ENCODE assay signal across 20 cellular contexts in the genomic region with DNA sequence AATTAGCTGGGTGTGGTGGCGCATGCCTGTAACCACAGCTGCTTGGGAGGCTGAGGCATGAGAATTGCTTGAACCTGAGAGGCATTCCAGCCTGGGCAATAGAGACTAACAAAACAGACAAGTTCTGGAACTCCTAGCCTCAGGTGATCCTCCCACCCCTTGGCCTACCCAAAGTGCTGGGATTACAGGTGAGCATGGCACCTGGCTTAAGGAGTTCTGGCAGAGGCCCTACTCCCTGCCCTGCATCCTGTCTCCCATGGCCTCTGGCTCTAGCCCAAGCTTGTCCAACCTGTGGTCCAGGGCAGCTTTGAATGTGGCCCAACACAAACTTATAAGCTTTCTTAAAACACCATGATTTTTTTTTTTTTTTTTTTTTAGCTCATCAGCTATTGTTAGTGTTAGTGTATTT. TPM values are rescaled to one million over a fixed set of nuclear protein-coding genes. Genes with fewer than 3 reads are reported as not detected.
DNase-seq lines count a peak whose midpoint lies in the region; ATAC-seq, FAIRE-seq and TF ChIP-seq lines count a peak whose summit lies in the region.
"Had no signal": no experiment of that assay in that cellular context is flagged by ENCODE, and none has a peak within 500 bp of the region (broad histone marks: within the 10 kb centered on the region; RNA-seq: fewer than 3 reads in every experiment).

No MANE protein-coding gene starts in this region.

- peaks cover 2% of the 10 kb centered on the region; the same call in 1 of the 2 replicates for H3K79me1 ChIP-seq in H1 (ENCODE audit: low read depth, low read length)

- DNase-seq in DMS 273 (lab: John Stamatoyannopoulos, UW; ENCODE audit: unreplicated experiment) (peak; percentile 42), DMS 273 treated with DMSO at 0.1 percent for 48 hours (lab: John Stamatoyannopoulos, UW) (no peak), H1 (ENCODE audit: low read depth in 1 of 2, low spot score in 2 of 2) (peak in 1 of 2 experiments; percentile 44), GM03348 (ENCODE audit: low spot score) (no peak)
- DNase-seq in activated naive CD4-positive, alpha-beta T cell treated with anti-CD3 and anti-CD28 coated beads, Interleukin-2, amount 10 ng/mL, durations not matched to agents 7 days and 5 days: peak; percentile 2
- DNase-seq in activated naive CD4-positive, alpha-beta T cell treated with anti-CD3 and anti-CD28 coated beads, Interleukin-2, amount 50 U/mL, for 16 hours: no peak
- DNase-seq in effector CD4-positive, alpha-beta T cell: no peak
- DNase-seq: DMS79; H9; NCI-H1048; NCI-H146; NCI-H2081 treated with DMSO at 0.1 percent for 48 hours; NCI-H524; NK-92 treated with Interleukin-12 subunit alpha and Interleukin-12 subunit beta, amount 100 ng/mL, for 24 hours; OCI-M1 had no signal

- TF ChIP-seq POLR2A in H1 (IDR thresholded peaks at IDR 0.05; ENCODE audit: control extremely low read depth in 1 of 2, low read depth in 2 of 2, low read length in 2 of 2): peak; percentile 54 to 75

- H2BK15ac ChIP-seq in H1 (ENCODE audit: low read length): no peak overlapping the region

- no peaks in the 10 kb centered on the region; the same call in 1 of the 2 replicates for H3K23me2 ChIP-seq in H1 (ENCODE audit: low read depth, low read length)

- 93% methylated on average over 1 of the region's 1 CpG; no CpG with 5 or more reads in 1 of the 2 experiments for WGBS in H1 (ENCODE audit: extremely low coverage in 1 of 2, insufficient coverage in 1 of 2, insufficient read length in 1 of 2, insufficient replicate concordance in 2 of 2, low coverage in 1 of 2, low lambda C conversion rate in 2 of 2, missing lambda C conversion rate in 1 of 2), 2 experiments

- no peak overlapping the region for H4K91ac ChIP-seq in H1 (replicated peaks; ENCODE audit: insufficient read length, low read length)

- no peak overlapping the region for H2BK12ac ChIP-seq in H1 (ENCODE audit: low read depth, low read length)

- H3K18ac ChIP-seq in H1 (ENCODE audit: extremely low read depth, low read length): no peak overlapping the region

- H4K5ac ChIP-seq in H1 (ENCODE audit: insufficient read length, low read depth, low read length): no peak overlapping the region

- no peak overlapping the region for H3K4ac ChIP-seq in H1 (replicated peaks; ENCODE audit: insufficient read length, low read depth, low read length)

- H3K4me2 ChIP-seq in H1 (ENCODE audit: insufficient read depth in 1 of 2, low read depth in 2 of 2, low read length in 2 of 2): no peak overlapping the region
- H3K4me2 ChIP-seq: BLaER1 had no signal

- no peaks in the 10 kb centered on the region for H3K27me3 Mint-ChIP-seq in activated naive CD4-positive, alpha-beta T cell treated with anti-CD3 and anti-CD28 coated beads, Interleukin-2, amount 10 ng/mL, durations not matched to agents 7 days and 5 days

- H3K9me3 Mint-ChIP-seq in activated naive CD4-positive, alpha-beta T cell treated with anti-CD3 and anti-CD28 coated beads, Interleukin-2, amount 10 ng/mL, durations not matched to agents 7 days and 5 days: no peaks in the 10 kb centered on the region
- H3K9me3 Mint-ChIP-seq: H9 had no signal

- FAIRE-seq in H1 (lab: Jason Lieb, UNC): no peak
- FAIRE-seq: G401.6 had no signal

- POLR2A ChIA-PET in H1 (lab: Charles Lee; ENCODE audit: partially characterized antibody): interaction anchor here (0.6 to 7.8 kb wide), 7 partner anchors 11 to 368 kb away, joined by 3 to 83 read pairs (median 4); partner anchors contain the start of gene TOMM20

- no peak overlapping the region for H2BK120ac ChIP-seq in H1 (replicated peaks; ENCODE audit: low read depth, low read length)

- peaks cover 15 to 52% (median 41%) of the 10 kb centered on the region in 4 experiments for H3K36me3 ChIP-seq in H1 (ENCODE audit: control insufficient read depth in 2 of 4, insufficient read depth in 4 of 4, low read length in 3 of 4)

- H3K4me1 ChIP-seq in H1 (replicated peaks in 1 of 4; ENCODE audit: control insufficient read depth in 3 of 4, insufficient read depth in 4 of 4, low read length in 3 of 4): peaks cover 0 to 3% (median 0%) of the 10 kb centered on the region in 4 experiments; a peak in 3 of 7 replicates

- no peak for TF ChIP-seq CTCF in H1 (IDR thresholded peaks at IDR 0.05; ENCODE audit: control extremely low read depth in 1 of 3, insufficient read depth in 1 of 3, low read depth in 1 of 3, low read length in 3 of 3)

- no peak overlapping the region for H2BK20ac ChIP-seq in H1 (ENCODE audit: low read length)

- no peak for TF ChIP-seq RAD21 in H1 (IDR thresholded peaks at IDR 0.05 in 1 of 2, conservative IDR thresholded peaks at IDR 0.05 in 1 of 2; ENCODE audit: low read depth in 2 of 2, low read length in 2 of 2)

- no peak overlapping the region for H2AK5ac ChIP-seq in H1 (ENCODE audit: low read depth, low read length)

- no peak overlapping the region for H3K23ac ChIP-seq in H1 (ENCODE audit: insufficient read length)

- no peak for ATAC-seq in GM21737 (IDR thresholded peaks at IDR 0.05; ENCODE audit: unreplicated experiment)

- H3K36me3 Mint-ChIP-seq in activated naive CD4-positive, alpha-beta T cell treated with anti-CD3 and anti-CD28 coated beads, Interleukin-2, amount 10 ng/mL, durations not matched to agents 7 days and 5 days: peaks cover 42% of the 10 kb centered on the region

- no peak overlapping the region for H3K56ac ChIP-seq in H1 (replicated peaks; ENCODE audit: insufficient read length, low read depth, low read length)

- H3K27me3 ChIP-seq in H1 (replicated peaks in 1 of 4; ENCODE audit: control insufficient read depth in 3 of 4, extremely low read depth in 1 of 4, insufficient read depth in 3 of 4, low read length in 3 of 4): no peaks in the 10 kb centered on the region
- H3K27me3 ChIP-seq: BLaER1, SJSA1 had no signal

- no peak overlapping the region for H2BK5ac ChIP-seq in H1 (ENCODE audit: low read depth, low read length)

- H3K9me3 ChIP-seq in H1 (ENCODE audit: insufficient read depth in 2 of 2, low read depth in 1 of 2, low read length in 1 of 2): no peaks in the 10 kb centered on the region
- H3K9me3 ChIP-seq: BLaER1, SJSA1 had no signal

- CTCF ChIA-PET in activated naive CD4-positive, alpha-beta T cell treated with anti-CD3 and anti-CD28 coated beads, Interleukin-2, amount 10 ng/mL, durations not matched to agents 7 days and 5 days (lab: Charles Lee): interaction anchor here (0.6 to 2.4 kb wide), 3 partner anchors 13 to 307 kb away, joined by 3 to 7 read pairs (median 3); no protein-coding TSS in a partner anchor
- CTCF ChIA-PET in H1 (lab: Charles Lee; ENCODE audit: partially characterized antibody): interaction anchor here (0.6 to 7.3 kb wide), 6 partner anchors 14 to 308 kb away, joined by 3 to 68 read pairs (median 4); no protein-coding TSS in a partner anchor

- H3K79me2 ChIP-seq in H1 (ENCODE audit: control insufficient read depth in 1 of 2, insufficient read depth in 2 of 2, low read length in 2 of 2): peaks cover 0 to 9% of the 10 kb centered on the region in 2 experiments; a peak in 1 of 4 replicates

- TF ChIP-seq EP300 in H1 (IDR thresholded peaks at IDR 0.05; ENCODE audit: borderline replicate concordance in 1 of 2, low read depth in 2 of 2, low read length in 2 of 2): no peak

- no peak overlapping the region for H3K14ac ChIP-seq in H1 (ENCODE audit: insufficient read length)

- H3K27ac ChIP-seq in H1 (ENCODE audit: low read depth, low read length): no peak overlapping the region
- H3K27ac ChIP-seq: 22Rv1, BLaER1, SJSA1 had no signal

- no peak overlapping the region for H2AFZ ChIP-seq in H1 (ENCODE audit: low read length)

- H3K4me3 Mint-ChIP-seq in activated naive CD4-positive, alpha-beta T cell treated with anti-CD3 and anti-CD28 coated beads, Interleukin-2, amount 10 ng/mL, durations not matched to agents 7 days and 5 days: no peak overlapping the region
- H3K4me3 Mint-ChIP-seq: H9 had no signal

- peaks cover 0 to 5% of the 10 kb centered on the region in 2 experiments for H4K20me1 ChIP-seq in H1 (replicated peaks in 1 of 2; ENCODE audit: control insufficient read depth in 1 of 2, insufficient read depth in 2 of 2, low read length in 2 of 2)

- H3K9ac ChIP-seq in H1 (replicated peaks in 1 of 4; ENCODE audit: extremely low read depth in 1 of 4, low read depth in 3 of 4, low read length in 3 of 4): no peak overlapping the region
- H3K9ac ChIP-seq: BLaER1 had no signal

- H3K27ac Mint-ChIP-seq in activated naive CD4-positive, alpha-beta T cell treated with anti-CD3 and anti-CD28 coated beads, Interleukin-2, amount 10 ng/mL, durations not matched to agents 7 days and 5 days: no peak overlapping the region

- no peak overlapping the region for H4K8ac ChIP-seq in H1 (ENCODE audit: extremely low read depth, insufficient read depth, low read length)

- no peak overlapping the region for H3K4me3 ChIP-seq in H1 (ENCODE audit: extremely low read depth in 1 of 4, insufficient read depth in 2 of 4, low read depth in 3 of 4, low read length in 4 of 4)
- H3K4me3 ChIP-seq: BLaER1, SJSA1 had no signal

- peaks cover 25% of the 10 kb centered on the region for H3K4me1 Mint-ChIP-seq in activated naive CD4-positive, alpha-beta T cell treated with anti-CD3 and anti-CD28 coated beads, Interleukin-2, amount 10 ng/mL, durations not matched to agents 7 days and 5 days

TF ChIP-seq in H1, 55 proteins besides CTCF, POLR2A, EP300 and RAD21:
- TF ChIP-seq POLR2AphosphoS5 (IDR thresholded peaks at IDR 0.05; ENCODE audit: low read depth, low read length): peak; percentile 94
- no peak for TF ChIP-seq SAP30 (IDR thresholded peaks at IDR 0.05; ENCODE audit: insufficient read depth, insufficient replicate concordance, low read length)
- TF ChIP-seq HDAC6 (IDR thresholded peaks at IDR 0.05; ENCODE audit: low read depth, low read length): no peak

RNA-seq across cellular contexts. Expression of gene TOMM20, which starts 20.4 kb away (rescaled TPM):
- 151 and 168 TPM in 2 replicates for total RNA-seq in H1 (2021; fragmentation: NEBNext Ultra II Directional; extraction: Animal tissue kit (Norgen Biotek cat#: 25700))
- 47.7 and 71.4 TPM in 2 replicates for polyA plus RNA-seq in H1 (2011; rRNA removed)
- 86.5 TPM for polyA plus RNA-seq in H1 (2011; cell fraction: cytosol; rRNA removed)
- polyA plus RNA-seq in H1 (2011; cell fraction: nucleus; rRNA removed): 36.5 TPM
- polyA plus RNA-seq in H1 (2012, experiment 1 of 2): 133 to 185 TPM (median 146 TPM) in 4 replicates
- polyA plus RNA-seq in H1 (2012, experiment 2 of 2): 19.4 TPM
- polyA plus RNA-seq in H1 (2013, experiment 1 of 2): 134 TPM
- polyA plus RNA-seq in H1 (2013, experiment 2 of 2): 156 TPM
- polyA minus RNA-seq in H1 (2011; rRNA and poly(A)+ RNA removed): 74.6 and 94.4 TPM in 2 replicates
- polyA minus RNA-seq in H1 (2011; cell fraction: cytosol; rRNA and poly(A)+ RNA removed): 67.5 TPM
- 68.5 TPM for polyA minus RNA-seq in H1 (2011; cell fraction: nucleus; rRNA and poly(A)+ RNA removed)

RNA-seq across cellular contexts. Expression of gene RBM34, which starts 52.9 kb away (rescaled TPM):
- 108 and 115 TPM in 2 replicates for total RNA-seq in H1 (2021; fragmentation: NEBNext Ultra II Directional; extraction: Animal tissue kit (Norgen Biotek cat#: 25700))
- 18.8 and 28.7 TPM in 2 replicates for polyA plus RNA-seq in H1 (2011; rRNA removed)
- 40.1 TPM for polyA plus RNA-seq in H1 (2011; cell fraction: cytosol; rRNA removed)
- 32.7 TPM for polyA plus RNA-seq in H1 (2011; cell fraction: nucleus; rRNA removed)
- polyA plus RNA-seq in H1 (2012, experiment 1 of 2): 81.3 to 91.7 TPM (median 87.4 TPM) in 4 replicates
- 9.3 TPM for polyA plus RNA-seq in H1 (2012, experiment 2 of 2)
- polyA plus RNA-seq in H1 (2013, experiment 1 of 2): 116 TPM
- polyA plus RNA-seq in H1 (2013, experiment 2 of 2): 113 TPM
- polyA minus RNA-seq in H1 (2011; rRNA and poly(A)+ RNA removed): 18.1 and 20.1 TPM in 2 replicates
- polyA minus RNA-seq in H1 (2011; cell fraction: cytosol; rRNA and poly(A)+ RNA removed): 14.1 TPM
- polyA minus RNA-seq in H1 (2011; cell fraction: nucleus; rRNA and poly(A)+ RNA removed): 32.1 TPM

Comparison
In these comparisons a context has a peak if more than half of its experiments do, and no peak if none do; other contexts are left out.
1. DNase-seq: peak in DMS 273 (single experiment) and activated naive CD4-positive, alpha-beta T cell treated with anti-CD3 and anti-CD28 coated beads, Interleukin-2, amount 10 ng/mL, durations not matched to agents 7 days and 5 days (single experiment); none in DMS 273 treated with DMSO at 0.1 percent for 48 hours (single experiment), activated naive CD4-positive, alpha-beta T cell treated with anti-CD3 and anti-CD28 coated beads, Interleukin-2, amount 50 U/mL, for 16 hours (single experiment), GM03348 (single experiment) and effector CD4-positive, alpha-beta T cell (single experiment).